Comparison of ENCODE assay signal across 15 cellular contexts in the genomic region with DNA sequence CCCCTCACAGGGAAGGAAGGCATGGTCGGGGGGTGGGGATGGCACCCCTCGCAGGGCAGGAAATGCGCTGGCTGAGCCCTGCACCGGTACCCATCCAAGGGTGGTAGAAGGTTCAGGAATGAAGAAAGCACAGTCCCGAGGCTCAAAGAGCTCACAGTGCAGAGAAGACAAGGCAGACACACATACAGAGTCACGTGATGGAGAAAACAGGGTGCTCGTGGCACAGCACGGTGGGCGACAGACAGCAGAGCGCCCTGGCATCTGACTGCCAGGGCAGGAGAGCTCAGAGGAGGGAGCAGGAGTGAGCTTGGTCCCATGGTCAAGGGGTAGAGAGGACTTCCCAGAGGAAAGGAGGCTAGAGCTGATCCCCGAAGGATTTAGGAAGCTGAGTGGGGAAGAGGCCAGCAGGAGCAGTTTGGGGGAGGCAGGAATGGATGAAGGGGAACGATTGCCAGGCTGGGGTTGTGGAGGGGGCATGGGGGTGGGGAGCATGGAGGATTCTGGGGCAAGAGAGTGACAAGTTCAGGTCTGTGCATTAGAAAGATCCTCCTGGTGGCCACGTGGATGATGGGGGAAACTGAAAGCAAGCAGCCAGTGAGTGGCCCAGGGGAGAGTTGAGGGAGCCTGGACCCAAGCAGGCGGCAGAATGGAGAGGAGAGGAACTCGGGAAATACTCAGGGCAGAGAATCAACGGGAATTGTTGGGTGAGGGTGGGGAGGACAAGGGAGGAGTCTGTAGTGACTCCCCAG. TPM values are rescaled to one million over a fixed set of nuclear protein-coding genes. Genes with fewer than 3 reads are reported as not detected.
DNase-seq lines count a peak whose midpoint lies in the region; ATAC-seq, FAIRE-seq and TF ChIP-seq lines count a peak whose summit lies in the region.
"Had no signal": no experiment of that assay in that cellular context is flagged by ENCODE, and none has a peak within 500 bp of the region (broad histone marks: within the 10 kb centered on the region; RNA-seq: fewer than 3 reads in every experiment).

No MANE protein-coding gene starts in this region.

- intact Hi-C loops in Right ventricle myocardium inferior (cut with DNase I) (loop anchor here (2.0 kb wide), 1 partner anchor 23 kb away; no protein-coding TSS in a partner anchor), vagina (cut with DNase I) (no loop called here), kidney (cut with DNase I) (no loop called here)
- intact Hi-C loops in activated CD8-positive, alpha-beta T cell treated with anti-CD3 and anti-CD28 coated beads for 36 hours (cut with micrococcal nuclease) = no loop called here

- H3K36me3 Mint-ChIP-seq in nephron progenitor cell (ENCODE audit: low read depth) = no peaks in the 10 kb centered on the region
- no peaks in the 10 kb centered on the region for H3K36me3 Mint-ChIP-seq in activated CD8-positive, alpha-beta T cell treated with anti-CD3 and anti-CD28 coated beads for 36 hours (ENCODE audit: low read depth)
- H3K36me3 Mint-ChIP-seq: mesothelial cell of epicardium had no signal

- no peak for FAIRE-seq in kidney (lab: Jason Lieb, UNC)

- H3K9ac ChIP-seq in kidney (ENCODE audit: low read length in 2 of 2) = no peak overlapping the region

- H3K27me3 ChIP-seq in right atrium auricular region (no peaks in the 10 kb centered on the region), vagina (no peaks in the 10 kb centered on the region)
- H3K27me3 ChIP-seq: ovary had no signal

- H3K36me3 ChIP-seq in right atrium auricular region (no peaks in the 10 kb centered on the region), vagina (no peaks in the 10 kb centered on the region), kidney (ENCODE audit: control insufficient read depth in 1 of 2, insufficient read depth in 2 of 2, low read length in 2 of 2) (no peaks in the 10 kb centered on the region)
- H3K36me3 ChIP-seq: ovary had no signal

- CTCF ChIA-PET in activated CD8-positive, alpha-beta T cell treated with anti-CD3 and anti-CD28 coated beads for 36 hours (lab: Charles Lee) = interaction anchor here (0.9 to 1.6 kb wide), 3 partner anchors 12 to 54 kb away, joined by 3 to 5 read pairs (median 3); no protein-coding TSS in a partner anchor

- H3K9me3 ChIP-seq in right atrium auricular region (no peaks in the 10 kb centered on the region), vagina (no peaks in the 10 kb centered on the region), kidney (ENCODE audit: control insufficient read depth in 1 of 2, low read length in 2 of 2) (no peaks in the 10 kb centered on the region)
- H3K9me3 ChIP-seq: ovary had no signal

- H3K9me3 Mint-ChIP-seq in nephron progenitor cell = no peaks in the 10 kb centered on the region
- H3K9me3 Mint-ChIP-seq in activated CD8-positive, alpha-beta T cell treated with anti-CD3 and anti-CD28 coated beads for 36 hours = no peaks in the 10 kb centered on the region
- H3K9me3 Mint-ChIP-seq: mesothelial cell of epicardium had no signal

- H3K4me1 Mint-ChIP-seq in nephron progenitor cell = peaks cover 25% of the 10 kb centered on the region
- no peaks in the 10 kb centered on the region for H3K4me1 Mint-ChIP-seq in activated CD8-positive, alpha-beta T cell treated with anti-CD3 and anti-CD28 coated beads for 36 hours (ENCODE audit: low read depth)

- no peak for DNase-seq in right atrium auricular region (ENCODE audit: low spot score)
- no peak for DNase-seq in Right ventricle myocardium inferior (ENCODE audit: missing footprints)
- DNase-seq in coronary artery (ENCODE audit: low spot score) = no peak
- DNase-seq in nephron progenitor cell = no peak
- no peak for DNase-seq in vagina (ENCODE audit: extremely low spot score in 2 of 2)
- no peak for DNase-seq in activated CD8-positive, alpha-beta T cell treated with anti-CD3 and anti-CD28 coated beads for 36 hours
- DNase-seq in kidney = no peak
- DNase-seq: activated gamma-delta T cell; effector CD4-positive, alpha-beta T cell; GF-D8; Kasumi-1; NCI-H446 treated with DMSO at 0.1 percent for 48 hours; ovary had no signal

- H3K4me3 ChIP-seq in right atrium auricular region (no peak overlapping the region), coronary artery (no peak overlapping the region), vagina (no peak overlapping the region), kidney (ENCODE audit: low read length in 2 of 2) (no peak overlapping the region)
- H3K4me3 ChIP-seq: ovary had no signal

- TF ChIP-seq POLR2A in vagina (IDR thresholded peaks at IDR 0.05) = no peak

- H3K4me1 ChIP-seq in right atrium auricular region = peaks cover 0 to 98% of the 10 kb centered on the region in 2 donors
- peaks cover 28% of the 10 kb centered on the region for H3K4me1 ChIP-seq in vagina
- H3K4me1 ChIP-seq in kidney (ENCODE audit: control insufficient read depth in 1 of 2, insufficient read depth in 1 of 2, low read depth in 1 of 2, low read length in 2 of 2) = peaks cover 3 to 34% of the 10 kb centered on the region in 2 donors

- H3K4me3 Mint-ChIP-seq in nephron progenitor cell = no peak overlapping the region
- H3K4me3 Mint-ChIP-seq in activated CD8-positive, alpha-beta T cell treated with anti-CD3 and anti-CD28 coated beads for 36 hours = no peak overlapping the region
- H3K4me3 Mint-ChIP-seq: mesothelial cell of epicardium had no signal

- no peak for TF ChIP-seq CTCF in right atrium auricular region (IDR thresholded peaks at IDR 0.05)
- TF ChIP-seq CTCF in coronary artery (IDR thresholded peaks at IDR 0.05) = no peak
- TF ChIP-seq CTCF in nephron progenitor cell (IDR thresholded peaks at IDR 0.05) = no peak
- no peak for TF ChIP-seq CTCF in vagina (IDR thresholded peaks at IDR 0.05)
- no peak for TF ChIP-seq CTCF in activated CD8-positive, alpha-beta T cell treated with anti-CD3 and anti-CD28 coated beads for 36 hours (IDR thresholded peaks at IDR 0.05)
- no peak for TF ChIP-seq CTCF in kidney (IDR thresholded peaks at IDR 0.05; ENCODE audit: borderline replicate concordance, extremely low read depth, insufficient read depth)

- peak overlapping the region; percentile 72 for H3K27ac Mint-ChIP-seq in nephron progenitor cell
- no peak overlapping the region for H3K27ac Mint-ChIP-seq in activated CD8-positive, alpha-beta T cell treated with anti-CD3 and anti-CD28 coated beads for 36 hours
- H3K27ac Mint-ChIP-seq: mesothelial cell of epicardium had no signal

- POLR2A ChIA-PET in activated CD8-positive, alpha-beta T cell treated with anti-CD3 and anti-CD28 coated beads for 36 hours (lab: Charles Lee) = no interaction called here

- no peak for ATAC-seq in Right ventricle myocardium inferior
- no peak for ATAC-seq in activated CD8-positive, alpha-beta T cell treated with anti-CD3 and anti-CD28 coated beads for 36 hours
- no peak for ATAC-seq in HG03565 (IDR thresholded peaks at IDR 0.05; ENCODE audit: unreplicated experiment)

- H3K27ac ChIP-seq in right atrium auricular region = peak overlapping the region; percentile 84 to 88
- H3K27ac ChIP-seq in coronary artery = peak overlapping the region; percentile 52 to 58
- H3K27ac ChIP-seq in vagina = peak overlapping the region; percentile 56
- H3K27ac ChIP-seq in kidney (ENCODE audit: low read depth in 2 of 2, low read length in 2 of 2) = no peak overlapping the region
- H3K27ac ChIP-seq: ovary had no signal

- peaks cover 11% of the 10 kb centered on the region for H3K27me3 Mint-ChIP-seq in nephron progenitor cell (ENCODE audit: low read depth, poor library complexity)
- peaks cover 1% of the 10 kb centered on the region for H3K27me3 Mint-ChIP-seq in activated CD8-positive, alpha-beta T cell treated with anti-CD3 and anti-CD28 coated beads for 36 hours

RNA-seq across cellular contexts. Expression of a gene that starts 43.9 kb away (rescaled TPM):
- total RNA-seq in right atrium auricular region = 10 to 100 TPM; 23.1 to 34.2 TPM
- 41.2 TPM for total RNA-seq in Right ventricle myocardium inferior
- 57.0 TPM for total RNA-seq in vagina
- under 1 TPM; 0.14 to 0.72 TPM for total RNA-seq in activated CD8-positive, alpha-beta T cell treated with anti-CD3 and anti-CD28 coated beads for 36 hours
- 42.0 TPM for total RNA-seq in kidney
- polyA plus RNA-seq in kidney (ENCODE audit: insufficient read depth, low read depth, low replicate concordance) = 12.6 TPM

Comparison
In these comparisons a context has a peak if more than half of its experiments do, and no peak if none do; other contexts are left out.
1. H3K27ac ChIP-seq: peak in right atrium auricular region (2 of 2), coronary artery (2 of 2) and vagina (single experiment); none in kidney (0 of 2).
2. RNA of a gene that starts 43.9 kb away (total RNA-seq): 57.0 TPM in vagina (single experiment), 42.0 TPM in kidney (single experiment), 41.2 TPM in Right ventricle myocardium inferior (single experiment) and 23.1 to 34.2 TPM in right atrium auricular region; 0.14 to 0.72 TPM in activated CD8-positive, alpha-beta T cell treated with anti-CD3 and anti-CD28 coated beads for 36 hours; every median in the first group is over 10 times any median in the second.